20 cellular contexts compared by ENCODE assay signal in the genomic region with DNA sequence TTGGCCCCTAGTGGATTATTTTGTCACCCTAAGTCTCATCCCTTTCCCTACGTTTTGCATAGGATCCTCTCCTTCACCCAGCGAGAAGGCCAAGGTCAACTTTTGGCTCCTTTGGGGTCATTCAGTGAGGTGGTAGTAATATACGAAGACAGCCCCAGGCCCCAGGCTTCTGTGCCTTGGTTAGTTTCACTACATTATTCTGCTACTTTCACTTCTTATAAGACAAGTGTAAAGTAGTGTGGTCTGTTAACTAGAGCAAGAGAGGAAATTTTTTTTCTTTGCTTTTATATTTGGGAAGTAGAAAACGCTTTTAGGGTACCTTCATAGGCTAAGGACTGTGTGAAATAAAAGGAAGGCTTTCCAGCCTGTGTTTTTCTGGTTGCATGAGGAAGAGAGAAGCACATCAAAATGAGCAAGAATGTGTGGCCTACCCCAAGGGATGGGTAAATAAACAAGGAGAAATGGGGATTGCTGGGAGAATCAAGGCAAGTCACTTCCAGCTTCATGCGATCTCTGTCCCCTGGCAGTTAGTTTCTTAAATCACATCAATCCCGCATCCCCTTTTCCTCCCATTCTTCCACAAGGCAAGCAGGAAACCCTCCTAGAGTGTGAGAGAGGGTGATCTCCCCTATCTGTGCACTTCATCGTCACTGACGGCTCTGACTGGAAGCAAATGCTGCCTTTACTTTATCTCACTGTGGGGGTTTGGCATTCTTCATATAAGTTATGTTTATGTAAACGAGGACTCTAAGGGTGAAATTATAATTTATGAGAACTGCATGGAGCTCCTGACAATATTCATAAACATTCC.
DNase-seq lines count a peak whose midpoint lies in the region; ATAC-seq and TF ChIP-seq lines count a peak whose summit lies in the region.
"Had no signal": no experiment of that assay in that cellular context is flagged by ENCODE, and none has a peak within 500 bp of the region (broad histone marks: within the 10 kb centered on the region; RNA-seq: fewer than 3 reads in every experiment).

No MANE protein-coding gene starts in this region.

- H3K4me3 ChIP-seq in foreskin fibroblast (ENCODE audit: low read depth in 1 of 2, low read length in 2 of 2): no peak overlapping the region
- H3K4me3 ChIP-seq: colonic mucosa, esophagus muscularis mucosa, skin epidermis had no signal

- no peak for TF ChIP-seq CTCF in WTC11 (IDR thresholded peaks at IDR 0.05)
- TF ChIP-seq CTCF in foreskin fibroblast (IDR thresholded peaks at IDR 0.05; ENCODE audit: low read depth, low read length): no peak

- POLR2A ChIA-PET in WTC11 (lab: Charles Lee): no interaction called here

- no peaks in the 10 kb centered on the region for H3K36me3 Mint-ChIP-seq in WTC11
- H3K36me3 Mint-ChIP-seq: activated naive CD8-positive, alpha-beta T cell had no signal

- CTCF ChIA-PET in WTC11 (lab: Charles Lee): no interaction called here

- no peaks in the 10 kb centered on the region for H3K27me3 Mint-ChIP-seq in WTC11 (ENCODE audit: low read depth)
- H3K27me3 Mint-ChIP-seq: activated CD4-positive, alpha-beta memory T cell treated with anti-CD3 and anti-CD28 coated beads, Interleukin-2, amount 10 ng/mL, durations not matched to agents 7 days and 5 days; activated naive CD8-positive, alpha-beta T cell; activated T-helper 17 cell treated with anti-CD3 and anti-CD28 coated beads, Interleukin-2, amount 50 U/mL, for 72 hours; effector memory CD8-positive, alpha-beta T cell had no signal

- peaks cover 30% of the 10 kb centered on the region for H3K4me1 Mint-ChIP-seq in WTC11
- H3K4me1 Mint-ChIP-seq: activated CD4-positive, alpha-beta memory T cell treated with anti-CD3 and anti-CD28 coated beads, Interleukin-2, amount 10 ng/mL, durations not matched to agents 7 days and 5 days; activated T-helper 17 cell treated with anti-CD3 and anti-CD28 coated beads, Interleukin-2, amount 50 U/mL, for 72 hours had no signal

- peak; percentile 63 for ATAC-seq in GM18502 (IDR thresholded peaks at IDR 0.05; ENCODE audit: poor library complexity, unreplicated experiment)
- peak; percentile 58; the same call in 1 of the 2 replicates for ATAC-seq in WTC11
- ATAC-seq: activated CD4-positive, CD25-positive, alpha-beta regulatory T cell treated with anti-CD3 and anti-CD28 coated beads, Interleukin-2, amount 50 U/mL, for 24 hours; activated T-helper 17 cell treated with anti-CD3 and anti-CD28 coated beads, Interleukin-2, amount 50 U/mL, for 72 hours; effector memory CD8-positive, alpha-beta T cell; HepG2 had no signal

- H3K9me3 Mint-ChIP-seq in WTC11: no peaks in the 10 kb centered on the region
- H3K9me3 Mint-ChIP-seq: activated CD4-positive, alpha-beta memory T cell treated with anti-CD3 and anti-CD28 coated beads, Interleukin-2, amount 10 ng/mL, durations not matched to agents 7 days and 5 days; HFFc6 had no signal

- H3K4me3 Mint-ChIP-seq in WTC11: no peak overlapping the region
- H3K4me3 Mint-ChIP-seq: activated CD4-positive, alpha-beta memory T cell treated with anti-CD3 and anti-CD28 coated beads, Interleukin-2, amount 10 ng/mL, durations not matched to agents 7 days and 5 days; activated naive CD8-positive, alpha-beta T cell; activated T-helper 17 cell treated with anti-CD3 and anti-CD28 coated beads, Interleukin-2, amount 50 U/mL, for 72 hours; effector memory CD8-positive, alpha-beta T cell; HFFc6 had no signal

- DNase-seq in WTC11 (ENCODE audit: low spot score) (no peak), left kidney (ENCODE audit: low read depth, low spot score) (peak; percentile 50), retina (peak; percentile 39), foreskin fibroblast (no peak)
- no peak for DNase-seq in stimulated activated CD8-positive, alpha-beta memory T cell treated with anti-CD3 and anti-CD28 coated beads, Interleukin-4, amount 100 ng/mL, for 48 hours
- DNase-seq in stimulated activated CD4-positive, alpha-beta T cell treated with anti-CD3 and anti-CD28 coated beads, Interleukin-4, amount 100 ng/mL, for 1 hour: no peak
- DNase-seq: activated CD4-positive, alpha-beta memory T cell treated with anti-CD3 and anti-CD28 coated beads, Interleukin-2, amount 10 ng/mL, durations not matched to agents 7 days and 5 days; anterior cingulate cortex; colonic mucosa; effector memory CD8-positive, alpha-beta T cell; HFFc6; NCI-H446; NCI-H774 had no signal

- H3K27ac Mint-ChIP-seq in WTC11: no peak overlapping the region
- H3K27ac Mint-ChIP-seq: activated CD4-positive, alpha-beta memory T cell treated with anti-CD3 and anti-CD28 coated beads, Interleukin-2, amount 10 ng/mL, durations not matched to agents 7 days and 5 days; activated naive CD8-positive, alpha-beta T cell; activated T-helper 17 cell treated with anti-CD3 and anti-CD28 coated beads, Interleukin-2, amount 50 U/mL, for 72 hours; effector memory CD8-positive, alpha-beta T cell; HFFc6 had no signal

TF ChIP-seq in WTC11, 78 proteins besides CTCF, POLR2A, EP300 and RAD21 (continues in another document):
- TF ChIP-seq TCF7 (CRISPR knock-in tag; IDR thresholded peaks at IDR 0.05; ENCODE audit: low read depth) (no peak), ZNF671 (CRISPR knock-in tag; IDR thresholded peaks at IDR 0.05) (no peak), NR3C1 (CRISPR knock-in tag; conservative IDR thresholded peaks at IDR 0.05; ENCODE audit: low read depth) (no peak), ZBTB21 (CRISPR knock-in tag; IDR thresholded peaks at IDR 0.05; ENCODE audit: borderline replicate concordance) (no peak), KAT7 (CRISPR knock-in tag; IDR thresholded peaks at IDR 0.05; ENCODE audit: borderline replicate concordance) (no peak), SMAD3 (CRISPR knock-in tag; IDR thresholded peaks at IDR 0.05; ENCODE audit: borderline replicate concordance) (no peak), ZNF121 (CRISPR knock-in tag; IDR thresholded peaks at IDR 0.05) (no peak), RORB (CRISPR knock-in tag; IDR thresholded peaks at IDR 0.05) (no peak)
- TF ChIP-seq, protein P1, sequence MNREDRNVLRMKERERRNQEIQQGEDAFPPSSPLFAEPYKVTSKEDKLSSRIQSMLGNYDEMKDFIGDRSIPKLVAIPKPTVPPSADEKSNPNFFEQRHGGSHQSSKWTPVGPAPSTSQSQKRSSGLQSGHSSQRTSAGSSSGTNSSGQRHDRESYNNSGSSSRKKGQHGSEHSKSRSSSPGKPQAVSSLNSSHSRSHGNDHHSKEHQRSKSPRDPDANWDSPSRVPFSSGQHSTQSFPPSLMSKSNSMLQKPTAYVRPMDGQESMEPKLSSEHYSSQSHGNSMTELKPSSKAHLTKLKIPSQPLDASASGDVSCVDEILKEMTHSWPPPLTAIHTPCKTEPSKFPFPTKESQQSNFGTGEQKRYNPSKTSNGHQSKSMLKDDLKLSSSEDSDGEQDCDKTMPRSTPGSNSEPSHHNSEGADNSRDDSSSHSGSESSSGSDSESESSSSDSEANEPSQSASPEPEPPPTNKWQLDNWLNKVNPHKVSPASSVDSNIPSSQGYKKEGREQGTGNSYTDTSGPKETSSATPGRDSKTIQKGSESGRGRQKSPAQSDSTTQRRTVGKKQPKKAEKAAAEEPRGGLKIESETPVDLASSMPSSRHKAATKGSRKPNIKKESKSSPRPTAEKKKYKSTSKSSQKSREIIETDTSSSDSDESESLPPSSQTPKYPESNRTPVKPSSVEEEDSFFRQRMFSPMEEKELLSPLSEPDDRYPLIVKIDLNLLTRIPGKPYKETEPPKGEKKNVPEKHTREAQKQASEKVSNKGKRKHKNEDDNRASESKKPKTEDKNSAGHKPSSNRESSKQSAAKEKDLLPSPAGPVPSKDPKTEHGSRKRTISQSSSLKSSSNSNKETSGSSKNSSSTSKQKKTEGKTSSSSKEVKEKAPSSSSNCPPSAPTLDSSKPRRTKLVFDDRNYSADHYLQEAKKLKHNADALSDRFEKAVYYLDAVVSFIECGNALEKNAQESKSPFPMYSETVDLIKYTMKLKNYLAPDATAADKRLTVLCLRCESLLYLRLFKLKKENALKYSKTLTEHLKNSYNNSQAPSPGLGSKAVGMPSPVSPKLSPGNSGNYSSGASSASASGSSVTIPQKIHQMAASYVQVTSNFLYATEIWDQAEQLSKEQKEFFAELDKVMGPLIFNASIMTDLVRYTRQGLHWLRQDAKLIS (CRISPR knock-in tag; IDR thresholded peaks at IDR 0.05; ENCODE audit: borderline replicate concordance): no peak
- TF ChIP-seq, protein P2, sequence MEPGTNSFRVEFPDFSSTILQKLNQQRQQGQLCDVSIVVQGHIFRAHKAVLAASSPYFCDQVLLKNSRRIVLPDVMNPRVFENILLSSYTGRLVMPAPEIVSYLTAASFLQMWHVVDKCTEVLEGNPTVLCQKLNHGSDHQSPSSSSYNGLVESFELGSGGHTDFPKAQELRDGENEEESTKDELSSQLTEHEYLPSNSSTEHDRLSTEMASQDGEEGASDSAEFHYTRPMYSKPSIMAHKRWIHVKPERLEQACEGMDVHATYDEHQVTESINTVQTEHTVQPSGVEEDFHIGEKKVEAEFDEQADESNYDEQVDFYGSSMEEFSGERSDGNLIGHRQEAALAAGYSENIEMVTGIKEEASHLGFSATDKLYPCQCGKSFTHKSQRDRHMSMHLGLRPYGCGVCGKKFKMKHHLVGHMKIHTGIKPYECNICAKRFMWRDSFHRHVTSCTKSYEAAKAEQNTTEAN (CRISPR knock-in tag; IDR thresholded peaks at IDR 0.05): no peak
- TF ChIP-seq, protein P3, sequence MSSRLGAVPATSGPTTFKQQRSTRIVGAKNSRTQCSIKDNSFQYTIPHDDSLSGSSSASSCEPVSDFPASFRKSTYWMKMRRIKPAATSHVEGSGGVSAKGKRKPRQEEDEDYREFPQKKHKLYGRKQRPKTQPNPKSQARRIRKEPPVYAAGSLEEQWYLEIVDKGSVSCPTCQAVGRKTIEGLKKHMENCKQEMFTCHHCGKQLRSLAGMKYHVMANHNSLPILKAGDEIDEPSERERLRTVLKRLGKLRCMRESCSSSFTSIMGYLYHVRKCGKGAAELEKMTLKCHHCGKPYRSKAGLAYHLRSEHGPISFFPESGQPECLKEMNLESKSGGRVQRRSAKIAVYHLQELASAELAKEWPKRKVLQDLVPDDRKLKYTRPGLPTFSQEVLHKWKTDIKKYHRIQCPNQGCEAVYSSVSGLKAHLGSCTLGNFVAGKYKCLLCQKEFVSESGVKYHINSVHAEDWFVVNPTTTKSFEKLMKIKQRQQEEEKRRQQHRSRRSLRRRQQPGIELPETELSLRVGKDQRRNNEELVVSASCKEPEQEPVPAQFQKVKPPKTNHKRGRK (CRISPR knock-in tag; IDR thresholded peaks at IDR 0.05; ENCODE audit: borderline replicate concordance): no peak

Comparison
In these comparisons a context has a peak if more than half of its experiments do, and no peak if none do; other contexts are left out.
1. DNase-seq: peak in left kidney (single experiment) and retina (single experiment); none in WTC11 (single experiment), stimulated activated CD8-positive, alpha-beta memory T cell treated with anti-CD3 and anti-CD28 coated beads, Interleukin-4, amount 100 ng/mL, for 48 hours (single experiment), foreskin fibroblast (0 of 2) and stimulated activated CD4-positive, alpha-beta T cell treated with anti-CD3 and anti-CD28 coated beads, Interleukin-4, amount 100 ng/mL, for 1 hour (single experiment).